Comparison of ENCODE assay signal across 33 cellular contexts in the genomic region with DNA sequence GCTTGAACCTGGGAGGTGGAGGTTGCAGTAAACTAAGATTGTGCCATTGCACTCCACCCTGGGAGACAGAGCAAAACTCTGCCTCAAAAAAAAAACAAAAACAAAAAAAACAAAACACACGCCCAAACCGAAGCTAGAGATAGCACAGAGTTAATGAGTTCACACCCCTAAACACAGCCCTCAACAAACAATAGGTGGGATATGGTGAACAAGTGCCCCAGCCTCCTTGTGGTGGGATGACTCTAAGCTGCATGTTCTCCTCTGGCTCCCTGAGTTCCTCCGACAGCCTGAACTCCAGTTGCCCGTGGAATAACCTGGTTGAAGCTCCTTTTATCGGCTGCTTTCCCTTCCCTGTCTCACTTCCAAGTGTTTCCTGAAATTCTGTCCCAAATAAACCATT.
"Had no signal": no experiment of that assay in that cellular context is flagged by ENCODE, and none has a peak within 500 bp of the region (broad histone marks: within the 10 kb centered on the region; RNA-seq: fewer than 3 reads in every experiment).

No MANE protein-coding gene starts in this region.

- H3K4me1 Mint-ChIP-seq: activated naive CD4-positive, alpha-beta T cell treated with anti-CD3 and anti-CD28 coated beads, Interleukin-2, amount 50 U/mL, for 24 hours; activated naive CD8-positive, alpha-beta T cell treated with anti-CD3 and anti-CD28 coated beads for 36 hours; activated naive CD8-positive, alpha-beta T cell treated with anti-CD3 and anti-CD28 coated beads, Interleukin-2, amount 50 U/mL, for 24 hours; T-helper 17 cell had no signal

- H3K27ac Mint-ChIP-seq: activated B cell treated with CpG ODN at 0.5 μM for 24 hours; activated CD8-positive, alpha-beta T cell treated with anti-CD3 and anti-CD28 coated beads for 36 hours; activated naive CD4-positive, alpha-beta T cell treated with anti-CD3 and anti-CD28 coated beads for 36 hours; activated naive CD4-positive, alpha-beta T cell treated with anti-CD3 and anti-CD28 coated beads, Interleukin-2, amount 50 U/mL, for 24 hours; activated naive CD8-positive, alpha-beta T cell treated with anti-CD3 and anti-CD28 coated beads for 36 hours; activated naive CD8-positive, alpha-beta T cell treated with anti-CD3 and anti-CD28 coated beads, Interleukin-2, amount 50 U/mL, for 24 hours; activated T-helper 1 cell treated with anti-CD3 and anti-CD28 coated beads, Interleukin-12 subunit alpha, Interleukin-12 subunit beta, Interleukin-2, Interleukin-4 antibody, amounts not matched to agents 30 ng/mL and 10 ng/mL and 1 ng/mL, durations not matched to agents 14 hours and 24 hours and 36 hours; activated T-helper 2 cell treated with anti-CD3 and anti-CD28 coated beads, Interferon-gamma antibody, Interleukin-2, Interleukin-4, amounts not matched to agents 10 μg/mL and 5 μg/mL and 100 μg/mL, durations not matched to agents 14 hours and 24 hours and 36 hours; T-helper 17 cell; T-helper 2 cell treated with Interferon-gamma antibody and Interleukin-4, amounts not matched to agents 5 μg/mL and 100 μg/mL, for 36 hours had no signal

- H3K27me3 ChIP-seq: adrenal gland, breast epithelium, cardiac muscle cell, colonic mucosa had no signal

- H3K4me1 ChIP-seq: breast epithelium, colonic mucosa had no signal

- H3K4me3 ChIP-seq: adrenal gland, breast epithelium, cardiac muscle cell, colonic mucosa had no signal

- H3K4me3 Mint-ChIP-seq: activated B cell treated with CpG ODN at 0.5 μM for 24 hours; activated CD8-positive, alpha-beta T cell treated with anti-CD3 and anti-CD28 coated beads for 36 hours; activated naive CD4-positive, alpha-beta T cell treated with anti-CD3 and anti-CD28 coated beads for 36 hours; activated naive CD4-positive, alpha-beta T cell treated with anti-CD3 and anti-CD28 coated beads, Interleukin-2, amount 50 U/mL, for 24 hours; activated naive CD8-positive, alpha-beta T cell treated with anti-CD3 and anti-CD28 coated beads for 36 hours; activated naive CD8-positive, alpha-beta T cell treated with anti-CD3 and anti-CD28 coated beads, Interleukin-2, amount 50 U/mL, for 24 hours; activated T-cell treated with anti-CD3 and anti-CD28 coated beads, Interleukin-2, amount 50 U/mL, for 4 hours; activated T-helper 1 cell treated with anti-CD3 and anti-CD28 coated beads, Interleukin-12 subunit alpha, Interleukin-12 subunit beta, Interleukin-2, Interleukin-4 antibody, amounts not matched to agents 30 ng/mL and 10 ng/mL and 1 ng/mL, durations not matched to agents 14 hours and 24 hours and 36 hours; brain; T-helper 17 cell; T-helper 2 cell treated with Interferon-gamma antibody and Interleukin-4, amounts not matched to agents 5 μg/mL and 100 μg/mL, for 36 hours had no signal

- ATAC-seq: activated CD4-positive, CD25-positive, alpha-beta regulatory T cell treated with anti-CD3 and anti-CD28 coated beads, Interleukin-2, amount 50 U/mL, for 24 hours; activated CD8-positive, alpha-beta T cell treated with anti-CD3 and anti-CD28 coated beads for 36 hours; activated naive CD8-positive, alpha-beta T cell treated with anti-CD3 and anti-CD28 coated beads, Interleukin-2, amount 50 U/mL, for 24 hours; activated T-cell treated with anti-CD3 and anti-CD28 coated beads, Interleukin-2, amount 50 U/mL, for 4 hours; esophagus mucosa; T-helper 17 cell had no signal

- H3K27ac ChIP-seq: breast epithelium, cardiac muscle cell, colonic mucosa, WERI-Rb-1 had no signal

- FAIRE-seq: frontal cortex had no signal

- H3K9me3 ChIP-seq: adrenal gland, breast epithelium, colonic mucosa had no signal

- H3K9me3 Mint-ChIP-seq: activated B cell treated with CpG ODN at 0.5 μM for 24 hours; activated CD8-positive, alpha-beta T cell treated with anti-CD3 and anti-CD28 coated beads for 36 hours; activated naive CD4-positive, alpha-beta T cell treated with anti-CD3 and anti-CD28 coated beads for 36 hours; activated naive CD4-positive, alpha-beta T cell treated with anti-CD3 and anti-CD28 coated beads, Interleukin-2, amount 50 U/mL, for 24 hours; activated naive CD8-positive, alpha-beta T cell treated with anti-CD3 and anti-CD28 coated beads for 36 hours; activated naive CD8-positive, alpha-beta T cell treated with anti-CD3 and anti-CD28 coated beads, Interleukin-2, amount 50 U/mL, for 24 hours; activated T-cell treated with anti-CD3 and anti-CD28 coated beads, Interleukin-2, amount 50 U/mL, for 4 hours; activated T-helper 1 cell treated with anti-CD3 and anti-CD28 coated beads, Interleukin-12 subunit alpha, Interleukin-12 subunit beta, Interleukin-2, Interleukin-4 antibody, amounts not matched to agents 30 ng/mL and 10 ng/mL and 1 ng/mL, durations not matched to agents 14 hours and 24 hours and 36 hours; activated T-helper 2 cell treated with anti-CD3 and anti-CD28 coated beads, Interferon-gamma antibody, Interleukin-2, Interleukin-4, amounts not matched to agents 10 μg/mL and 5 μg/mL and 100 μg/mL, durations not matched to agents 14 hours and 24 hours and 36 hours; brain; T-helper 2 cell treated with Interferon-gamma antibody and Interleukin-4, amounts not matched to agents 5 μg/mL and 100 μg/mL, for 36 hours had no signal

- H3K36me3 Mint-ChIP-seq: activated naive CD4-positive, alpha-beta T cell treated with anti-CD3 and anti-CD28 coated beads, Interleukin-2, amount 50 U/mL, for 24 hours; activated naive CD8-positive, alpha-beta T cell treated with anti-CD3 and anti-CD28 coated beads for 36 hours had no signal

- DNase-seq: activated B cell treated with CpG ODN at 0.5 μM for 24 hours; activated CD4-positive, alpha-beta T cell treated with anti-CD3 and anti-CD28 coated beads for 48 hours; activated CD4-positive, alpha-beta T cell treated with anti-CD3 and anti-CD28 coated beads, Interleukin-2, amount 50 U/mL, for 1 hour; activated CD4-positive, alpha-beta T cell treated with anti-CD3 and anti-CD28 coated beads, Interleukin-2, amount 50 U/mL, for 48 hours; activated CD8-positive, alpha-beta memory T cell treated with anti-CD3 and anti-CD28 coated beads for 24 hours; activated CD8-positive, alpha-beta T cell treated with anti-CD3 and anti-CD28 coated beads for 36 hours; activated effector memory CD4-positive, alpha-beta T cell treated with anti-CD3 and anti-CD28 coated beads, Interleukin-2, amount 50 U/mL, for 16 hours; activated naive CD4-positive, alpha-beta T cell treated with anti-CD3 and anti-CD28 coated beads for 36 hours; activated naive CD8-positive, alpha-beta T cell treated with anti-CD3 and anti-CD28 coated beads for 36 hours; activated naive CD8-positive, alpha-beta T cell treated with anti-CD3 and anti-CD28 coated beads, Interleukin-2, amount 50 U/mL, for 24 hours; activated T-cell treated with anti-CD3 and anti-CD28 coated beads, Interleukin-2, amount 50 U/mL, for 4 hours; amygdala; aorta; central memory CD4-positive, alpha-beta T cell; cerebellar nuclear complex; colonic mucosa; effector CD8-positive, alpha-beta T cell; foreskin fibroblast; T-helper 1 cell; T-helper 17 cell; T1000; WERI-Rb-1 had no signal

- H3K27me3 Mint-ChIP-seq: activated B cell treated with CpG ODN at 0.5 μM for 24 hours; activated CD8-positive, alpha-beta T cell treated with anti-CD3 and anti-CD28 coated beads for 36 hours; activated naive CD4-positive, alpha-beta T cell treated with anti-CD3 and anti-CD28 coated beads, Interleukin-2, amount 50 U/mL, for 24 hours; activated naive CD8-positive, alpha-beta T cell treated with anti-CD3 and anti-CD28 coated beads for 36 hours; activated naive CD8-positive, alpha-beta T cell treated with anti-CD3 and anti-CD28 coated beads, Interleukin-2, amount 50 U/mL, for 24 hours; brain had no signal
